Comparison of ENCODE assay signal across 21 cellular contexts in the genomic region with DNA sequence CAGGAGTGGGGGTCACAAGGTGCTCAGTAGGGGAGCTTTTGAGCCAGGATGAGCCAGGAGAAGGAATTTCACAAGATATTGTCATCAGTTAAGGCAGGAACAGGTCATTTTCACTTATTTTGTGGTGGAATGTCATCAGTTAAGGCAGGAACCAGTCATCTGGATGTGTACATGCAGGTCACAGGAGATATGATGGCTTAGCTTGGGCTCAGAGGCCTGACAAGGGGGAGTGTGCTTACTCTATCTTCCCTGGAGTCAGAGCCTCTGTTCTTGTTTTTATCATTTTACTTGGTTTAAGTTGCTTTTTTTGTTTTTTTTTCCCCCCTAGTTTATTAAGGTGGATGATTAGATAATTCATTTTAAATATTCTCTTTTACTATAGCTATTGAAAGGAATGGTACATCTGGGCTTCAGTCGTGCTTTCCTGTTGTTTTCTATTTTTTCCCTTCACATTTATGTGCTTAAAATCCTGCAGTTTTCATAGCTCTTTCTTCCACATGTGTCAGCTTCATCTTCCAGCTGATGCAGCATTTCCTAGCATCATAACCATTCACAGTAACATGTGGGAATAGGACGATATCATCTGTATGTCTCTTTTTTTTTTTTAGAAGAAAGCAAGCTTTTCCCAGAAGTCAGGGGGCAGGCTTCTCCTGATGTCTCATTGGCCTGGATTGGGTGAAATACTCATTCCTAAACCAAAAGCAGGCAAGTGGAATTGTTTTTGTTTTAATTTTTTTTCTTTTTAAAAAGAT. TPM values are rescaled to one million over a fixed set of nuclear protein-coding genes. Genes with fewer than 3 reads are reported as not detected.
"Had no signal": no experiment of that assay in that cellular context is flagged by ENCODE, and none has a peak within 500 bp of the region (broad histone marks: within the 10 kb centered on the region; RNA-seq: fewer than 3 reads in every experiment).

No MANE protein-coding gene starts in this region.

- H3K27ac ChIP-seq: RWPE1 had no signal

- H3K4me3 Mint-ChIP-seq: IgD-negative memory B cell had no signal

- H3K4me1 Mint-ChIP-seq: IgD-negative memory B cell had no signal

- H3K9me3 ChIP-seq: SK-N-SH had no signal

- H3K9ac ChIP-seq: SK-N-SH had no signal

- DNase-seq: KBM-7, MV-4-11, NCI-H1048, NCI-H1105, NCI-H1417, NCI-H1436 treated with DMSO at 0.1 percent for 48 hours, NCI-H1694, NCI-H187 treated with DMSO at 0.1 percent for 48 hours, NCI-H2029 treated with DMSO at 0.1 percent for 48 hours, NCI-H2171 treated with DMSO at 0.1 percent for 48 hours, NCI-H2227 treated with DMSO at 0.1 percent for 48 hours, NCI-H524, NCI-H69, NCI-H774, SHP77, SK-N-SH, SW 1271 had no signal

- H3K36me3 Mint-ChIP-seq: IgD-negative memory B cell had no signal

- H3K4me2 ChIP-seq: SK-N-SH had no signal

- FAIRE-seq: RCC 7860 had no signal

- H3K27ac Mint-ChIP-seq: IgD-negative memory B cell had no signal

- H3K9me3 Mint-ChIP-seq: IgD-negative memory B cell had no signal

RNA-seq across cellular contexts. Expression of gene ZNF396, which starts 15.4 kb away (rescaled TPM):
- total RNA-seq: HT1080 had no signal
